Comparison of ENCODE assay signal across 14 cellular contexts in genomic region chr20:57794600-57795346, GRCh38.
DNase-seq lines count a peak whose midpoint lies in the region; TF ChIP-seq lines count a peak whose summit lies in the region.
"Had no signal": no experiment of that assay in that cellular context is flagged by ENCODE, and none has a peak within 500 bp of the region (broad histone marks: within the 10 kb centered on the region; RNA-seq: fewer than 3 reads in every experiment).

No MANE protein-coding gene starts in this region.

- H3K4me3 ChIP-seq in astrocyte of the cerebellum (ENCODE audit: low read depth, low read length) (no peak overlapping the region), smooth muscle cell (no peak overlapping the region), ascending aorta (no peak overlapping the region)
- H3K4me3 ChIP-seq: gastroesophageal sphincter had no signal

- H3K36me3 ChIP-seq in smooth muscle cell (ENCODE audit: low read depth): no peaks in the 10 kb centered on the region
- no peaks in the 10 kb centered on the region for H3K36me3 ChIP-seq in ascending aorta
- H3K36me3 ChIP-seq: gastroesophageal sphincter had no signal

- H3K27ac ChIP-seq in smooth muscle cell (ENCODE audit: low read depth): no peak overlapping the region
- no peak overlapping the region for H3K27ac ChIP-seq in ascending aorta
- H3K27ac ChIP-seq: gastroesophageal sphincter had no signal

- H3K4me1 Mint-ChIP-seq in mesothelial cell of epicardium: peaks cover 12% of the 10 kb centered on the region
- H3K4me1 Mint-ChIP-seq: CD14-positive monocyte had no signal

- no peaks in the 10 kb centered on the region for H3K27me3 Mint-ChIP-seq in mesothelial cell of epicardium (ENCODE audit: low read depth)

- H3K4me2 ChIP-seq in smooth muscle cell: no peak overlapping the region

- H4K20me1 ChIP-seq in smooth muscle cell (ENCODE audit: low read depth): no peaks in the 10 kb centered on the region

- H3K4me3 Mint-ChIP-seq in mesothelial cell of epicardium: no peak overlapping the region
- H3K4me3 Mint-ChIP-seq: activated naive CD4-positive, alpha-beta T cell treated with anti-CD3 and anti-CD28 coated beads for 36 hours; CD14-positive monocyte; type B pancreatic cell had no signal

- H3K36me3 Mint-ChIP-seq in mesothelial cell of epicardium: no peaks in the 10 kb centered on the region
- H3K36me3 Mint-ChIP-seq: CD14-positive monocyte, type B pancreatic cell had no signal

- no peak overlapping the region for H3K27ac Mint-ChIP-seq in mesothelial cell of epicardium
- H3K27ac Mint-ChIP-seq: activated naive CD4-positive, alpha-beta T cell treated with anti-CD3 and anti-CD28 coated beads for 36 hours; type B pancreatic cell had no signal

- H3K9me3 ChIP-seq in smooth muscle cell (replicated peaks; ENCODE audit: low read depth) (no peaks in the 10 kb centered on the region), ascending aorta (no peaks in the 10 kb centered on the region)
- H3K9me3 ChIP-seq: gastroesophageal sphincter had no signal

- H3F3A ChIP-seq in smooth muscle cell (ENCODE audit: low read depth): peaks cover 10% of the 10 kb centered on the region

- no peak overlapping the region for H3K9ac ChIP-seq in smooth muscle cell (ENCODE audit: low read depth)

- in situ Hi-C loops in astrocyte of the cerebellum (cut with HindIII; ENCODE audit: low sequenced_read_pairs): no loop called here

- intact Hi-C loops in posterior vena cava (cut with DNase I): no loop called here
- intact Hi-C loops in ascending aorta (cut with DNase I): no loop called here

- peak; percentile 44 for DNase-seq in EL
- peak; percentile 93 for DNase-seq in M059J (ENCODE audit: low read depth)
- peak; percentile 18 for DNase-seq in astrocyte of the cerebellum (ENCODE audit: low read depth)
- DNase-seq in posterior vena cava (ENCODE audit: low spot score): peak; percentile 62
- DNase-seq in smooth muscle cell (lab: John Stamatoyannopoulos, UW; ENCODE audit: unreplicated experiment): no peak
- no peak for DNase-seq in ascending aorta (ENCODE audit: low spot score in 2 of 2)
- no peak for DNase-seq in mesothelial cell of epicardium (ENCODE audit: low spot score in 2 of 2, unreplicated experiment in 2 of 2)
- DNase-seq: activated naive CD4-positive, alpha-beta T cell treated with anti-CD3 and anti-CD28 coated beads for 36 hours; central memory CD4-positive, alpha-beta T cell; NCI-H2107; stimulated activated CD4-positive, alpha-beta T cell treated with anti-CD3 and anti-CD28 coated beads, Interleukin-4, amount 100 ng/mL, for 24 hours had no signal

- H3K9me3 Mint-ChIP-seq in mesothelial cell of epicardium: peaks cover 6% of the 10 kb centered on the region
- H3K9me3 Mint-ChIP-seq: type B pancreatic cell had no signal

- no peak overlapping the region for H2AFZ ChIP-seq in smooth muscle cell (ENCODE audit: low read depth)

- H3K4me1 ChIP-seq in smooth muscle cell (ENCODE audit: low read depth) (no peaks in the 10 kb centered on the region), ascending aorta (no peaks in the 10 kb centered on the region)
- H3K4me1 ChIP-seq: gastroesophageal sphincter had no signal

- no peaks in the 10 kb centered on the region for H3K79me2 ChIP-seq in smooth muscle cell (ENCODE audit: low read depth)

- no peak for TF ChIP-seq CTCF in astrocyte of the cerebellum (IDR thresholded peaks at IDR 0.05; ENCODE audit: low read depth, low read length, missing control alignments)
- no peak for TF ChIP-seq CTCF in smooth muscle cell (IDR thresholded peaks at IDR 0.05; ENCODE audit: borderline replicate concordance, insufficient read depth, poor library complexity, severe bottlenecking)
- no peak for TF ChIP-seq CTCF in ascending aorta (IDR thresholded peaks at IDR 0.05)
- TF ChIP-seq CTCF in mesothelial cell of epicardium (IDR thresholded peaks at IDR 0.05; ENCODE audit: unreplicated experiment): no peak

- 63% methylated on average over 21 of the region's 21 CpGs for WGBS in smooth muscle cell (ENCODE audit: low lambda C conversion rate)

- H3K27me3 ChIP-seq in smooth muscle cell (ENCODE audit: low read depth) (no peaks in the 10 kb centered on the region), ascending aorta (no peaks in the 10 kb centered on the region)
- H3K27me3 ChIP-seq: gastroesophageal sphincter had no signal

Comparison
In these comparisons a context has a peak if more than half of its experiments do, and no peak if none do; other contexts are left out.
1. DNase-seq: peak in EL (single experiment), M059J (single experiment), astrocyte of the cerebellum (single experiment) and posterior vena cava (single experiment); none in smooth muscle cell (single experiment), ascending aorta (0 of 2) and mesothelial cell of epicardium (0 of 2).